Comparison of ENCODE assay signal across 8 cellular contexts in genomic region chr4:52804-53479, GRCh38. TPM values are rescaled to one million over a fixed set of nuclear protein-coding genes. Genes with fewer than 3 reads are reported as not detected.
DNase-seq lines count a peak whose midpoint lies in the region; ATAC-seq and TF ChIP-seq lines count a peak whose summit lies in the region.
"Not testable (repeated sequence)": the region's sequence is repeated elsewhere in the genome, so short reads cannot be mapped to it uniquely, and the experiment has no call there.

Gene ZNF595, plus strand, starts transcription at chr4:53321. Its CDS starts 168 bp downstream, at chr4:53489.

- TF ChIP-seq POLR2A in Peyer's patch (IDR thresholded peaks at IDR 0.05); testis (IDR thresholded peaks at IDR 0.05): not testable (repeated sequence)

- not testable (repeated sequence) for H3K9me3 ChIP-seq in Peyer's patch, testis

- peak within 1 kb of the TSS in 3 of 4 donors; percentile 28 to 35 (median 32) for H3K4me3 ChIP-seq in Peyer's patch
- H3K4me3 ChIP-seq in testis, result peak within 1 kb of the TSS; percentile 47 to 51

- not testable (repeated sequence) for H3K27me3 ChIP-seq in Peyer's patch, testis

- H3K4me1 Mint-ChIP-seq in Calu3 (ENCODE audit: low read depth, unreplicated experiment); immature natural killer cell: not testable (repeated sequence)

- not testable (repeated sequence) for H3K9me3 Mint-ChIP-seq in Calu3 (ENCODE audit: low read depth, unreplicated experiment); immature natural killer cell

- not testable (repeated sequence) for TF ChIP-seq CTCF in Calu3 (IDR thresholded peaks at IDR 0.05; ENCODE audit: unreplicated experiment); Peyer's patch (IDR thresholded peaks at IDR 0.05); omental fat pad (IDR thresholded peaks at IDR 0.05); testis (IDR thresholded peaks at IDR 0.05)

- CTCF ChIA-PET in Calu3 (lab: Charles Lee), result not testable (repeated sequence)

- peak; percentile 20 for DNase-seq in Calu3
- peak in 2 of 3 donors; percentile 31 to 71 for DNase-seq in Peyer's patch
- peak; percentile 9 for DNase-seq in activated naive CD4-positive, alpha-beta T cell treated with Interleukin-2 at 50 U/mL for 16 hours
- peak; percentile 57 to 67 (median 62) for DNase-seq in immature natural killer cell
- DNase-seq in omental fat pad (ENCODE audit: low spot score), result not testable (repeated sequence)
- peak; percentile 74 for DNase-seq in testis

- WGBS in testis, 2 donors, result 9 to 25% methylated on average over 2 to 24 of the region's 29 CpGs

- intact Hi-C loops in Calu3 (cut with micrococcal nuclease; ENCODE audit: unreplicated experiment); testis (cut with DNase I; ENCODE audit: low total_unique reads): not testable (repeated sequence)

- H3K27ac Mint-ChIP-seq in Calu3 (ENCODE audit: unreplicated experiment); immature natural killer cell: not testable (repeated sequence)

- H3K27me3 Mint-ChIP-seq in Calu3 (ENCODE audit: unreplicated experiment); immature natural killer cell (ENCODE audit: low read depth in 3 of 3): not testable (repeated sequence)

- ATAC-seq in HG02798 (IDR thresholded peaks at IDR 0.05; ENCODE audit: poor library complexity, unreplicated experiment), result peak; percentile 46
- peak; percentile 89 for ATAC-seq in omental fat pad (ENCODE audit: low FRiP score)

- peak within 1 kb of the TSS in 1 of 4 donors; percentile 40 for H3K27ac ChIP-seq in Peyer's patch
- not testable (repeated sequence) for H3K27ac ChIP-seq in testis

- not testable (repeated sequence) for H3K36me3 Mint-ChIP-seq in Calu3 (ENCODE audit: insufficient read depth, unreplicated experiment); immature natural killer cell

- H3K36me3 ChIP-seq in Peyer's patch; testis (ENCODE audit: low read depth, missing control alignments): not testable (repeated sequence)

- BruUV-seq in Calu3 (replicated peaks; lab: Mats Ljungman, UMichigan), result not testable (repeated sequence)

- in situ Hi-C loops in endometrial microvascular endothelial cells (cut with HindIII; ENCODE audit: inconsistent ontology term, low pct_unique_long_range_greater_than_20kb, low sequenced_read_pairs), result not testable (repeated sequence)

- not testable (repeated sequence) for H3K4me1 ChIP-seq in Peyer's patch, testis

- not testable (repeated sequence) for H3K4me3 Mint-ChIP-seq in Calu3 (ENCODE audit: low read depth, unreplicated experiment); immature natural killer cell

RNA-seq across cellular contexts. Expression of gene ZNF595, which starts in this region (rescaled TPM):
- total RNA-seq in Calu3 (2022), result 9.5 and 12.5 TPM in 2 replicates
- 10 to 100 TPM in 3 of 4 donors, 1 to 10 TPM in 1; 8.9 to 52.8 (median 26.9) TPM for total RNA-seq in Peyer's patch
- 10.9 TPM for total RNA-seq in endometrial microvascular endothelial cells (ENCODE audit: inconsistent ontology term)
- 10 to 100 TPM; 29.3 to 54.4 (median 39.4) TPM for polyA plus RNA-seq in immature natural killer cell
- 10 to 100 TPM; 17.6 to 34.1 (median 25.1) TPM for total RNA-seq in omental fat pad
- 10 to 100 TPM; 50.5 to 80.7 TPM for total RNA-seq in testis
- 7.8 TPM for polyA plus RNA-seq in testis (ENCODE audit: insufficient read depth, low read depth, low replicate concordance)
